In the genomic region with DNA sequence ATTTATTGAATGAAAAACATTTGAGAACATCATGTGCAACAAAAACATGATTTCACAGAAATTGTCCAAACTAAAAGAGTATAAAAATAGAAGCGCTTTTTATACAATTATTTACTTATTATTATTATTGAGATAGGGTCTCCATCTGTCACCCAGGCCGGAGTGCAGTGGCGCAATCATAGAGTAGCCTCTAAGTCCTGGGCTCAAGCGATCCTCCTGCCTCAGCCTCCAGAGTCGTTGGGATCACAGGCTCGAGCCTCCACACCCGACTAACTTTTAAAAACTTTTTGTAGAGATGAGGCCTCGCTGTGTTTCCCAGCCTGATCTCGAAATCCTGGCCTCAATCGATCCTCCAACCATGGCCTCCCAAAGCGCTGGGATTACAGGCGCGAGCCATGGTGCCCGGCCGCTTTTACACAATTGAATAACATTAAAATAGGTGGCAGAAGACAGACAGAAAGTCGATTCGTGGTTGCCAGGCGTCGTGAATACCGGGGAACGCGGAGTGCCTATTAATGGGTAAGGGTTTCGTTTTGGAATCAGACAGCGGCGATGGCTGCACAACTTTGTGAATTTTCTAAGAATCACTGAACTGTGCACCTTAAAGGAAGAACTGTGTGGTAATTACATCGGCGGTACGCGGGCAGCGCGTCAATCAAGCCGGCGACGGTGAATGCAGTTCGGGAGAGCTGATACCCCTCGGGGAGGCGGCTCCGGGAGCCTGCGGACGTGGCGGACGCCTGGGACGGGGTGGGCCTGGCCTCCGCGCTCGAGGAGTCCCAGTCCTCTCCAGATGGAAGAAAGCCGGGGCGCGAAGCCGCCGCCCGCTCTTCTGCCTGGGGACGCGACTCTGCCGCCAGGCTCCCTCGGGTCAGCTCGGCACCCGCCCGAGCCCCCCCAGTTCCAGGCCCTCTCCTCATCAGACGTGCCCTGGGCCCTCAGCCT, we compare ENCODE assay signal across 8 cellular contexts. TPM values are rescaled to one million over a fixed set of nuclear protein-coding genes. Genes with fewer than 3 reads are reported as not detected.
DNase-seq lines count a peak whose midpoint lies in the region; ATAC-seq and TF ChIP-seq lines count a peak whose summit lies in the region.

No MANE protein-coding gene starts in this region.

- DNase-seq in NCI-H2227 treated with DMSO at 0.1 percent for 48 hours (lab: John Stamatoyannopoulos, UW), result peak; percentile 11
- peak; percentile 30 for DNase-seq in activated T-cell treated with anti-CD3 and anti-CD28 coated beads for 24 hours (ENCODE audit: low read depth)
- peak in 8 of 10 donors; percentile 29 to 70 (median 49) for DNase-seq in naive thymus-derived CD8-positive, alpha-beta T cell
- DNase-seq in substantia nigra (lab: John Stamatoyannopoulos, UW), result peak in 30 of 49 donors; percentile 17 to 81 (median 56)

- ATAC-seq in GM18499 (IDR thresholded peaks at IDR 0.05; ENCODE audit: insufficient read depth, unreplicated experiment), result peak; percentile 19
- peak; percentile 33 for ATAC-seq in HG02970 (IDR thresholded peaks at IDR 0.05; ENCODE audit: low FRiP score, unreplicated experiment)
- ATAC-seq in esophagus mucosa, result peak; percentile 50
- peak; percentile 38 to 40 for ATAC-seq in naive thymus-derived CD8-positive, alpha-beta T cell

- H3K27ac Mint-ChIP-seq in naive thymus-derived CD8-positive, alpha-beta T cell, result peak overlapping the region; percentile 85 to 96 (median 94)

- no peaks in the 10 kb centered on the region for H3K9me3 Mint-ChIP-seq in naive thymus-derived CD8-positive, alpha-beta T cell

- peaks cover 13 to 51% (median 46%) of the 10 kb centered on the region in 4 donors for H3K4me1 Mint-ChIP-seq in naive thymus-derived CD8-positive, alpha-beta T cell

- POLR2A ChIA-PET in naive thymus-derived CD8-positive, alpha-beta T cell (lab: Charles Lee), result interaction anchor here (1.2 to 2.3 kb wide), 5 partner anchors 23 to 137 kb away, joined by 7 to 13 read pairs (median 9); partner anchors contain the start of genes CSNK2A1, RBCK1, SOX12 and TRIB3

- TF ChIP-seq CTCF in 22Rv1 (IDR thresholded peaks at IDR 0.05), result no peak

- no peaks in the 10 kb centered on the region for H3K27me3 Mint-ChIP-seq in naive thymus-derived CD8-positive, alpha-beta T cell

- peak overlapping the region; percentile 88 to 98 (median 97) for H3K4me3 Mint-ChIP-seq in naive thymus-derived CD8-positive, alpha-beta T cell

- peaks cover 0 to 11% (median 0%) of the 10 kb centered on the region in 3 donors for H3K36me3 Mint-ChIP-seq in naive thymus-derived CD8-positive, alpha-beta T cell

- H3K27ac ChIP-seq in 22Rv1 (peak overlapping the region; percentile 65), substantia nigra (ENCODE audit: low read depth, low read length, poor library complexity, severe bottlenecking) (peak overlapping the region; percentile 71)

RNA-seq across cellular contexts. Expression of gene TBC1D20, which starts 0.8 kb away (rescaled TPM):
- 18.8 TPM for total RNA-seq in esophagus mucosa
- total RNA-seq in naive thymus-derived CD8-positive, alpha-beta T cell, result 10 to 100 TPM; 33.6 to 36.6 TPM
- polyA plus RNA-seq in naive thymus-derived CD8-positive, alpha-beta T cell, result 10 to 100 TPM; 13.8 to 20.8 (median 19.0) TPM

RNA-seq across cellular contexts. Expression of gene RBCK1, which starts 53.4 kb away (rescaled TPM):
- total RNA-seq in esophagus mucosa, result 55.2 TPM
- total RNA-seq in naive thymus-derived CD8-positive, alpha-beta T cell, result 100 to 1,000 TPM; 108 to 116 TPM
- polyA plus RNA-seq in naive thymus-derived CD8-positive, alpha-beta T cell, result 10 to 100 TPM; 65.3 to 82.2 (median 75.7) TPM

Comparison
In these comparisons a context has a peak if more than half of its experiments do, and no peak if none do; other contexts are left out.
1. Peak in every context shown above with its lines: DNase-seq, ATAC-seq and H3K27ac ChIP-seq.